ENCODE assay signal across 8 cellular contexts in the genomic region with DNA sequence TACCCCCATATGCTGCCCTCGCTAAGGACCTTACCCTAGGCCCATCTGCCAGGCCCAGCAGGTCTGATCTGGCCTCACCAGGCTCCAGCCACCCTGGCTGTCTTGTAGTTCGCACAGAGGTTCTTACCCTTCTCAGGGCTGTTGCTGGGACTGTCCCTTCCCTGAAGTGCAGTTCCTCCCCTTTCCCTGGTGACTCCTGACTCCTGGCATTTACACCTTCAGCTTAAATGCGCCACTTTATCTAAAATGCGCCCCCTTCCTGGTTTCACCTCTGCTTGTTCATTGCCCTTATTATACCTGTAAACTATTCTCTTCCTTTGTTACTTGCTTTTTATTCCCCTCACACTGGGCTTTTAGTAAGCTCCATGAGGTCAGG. TPM values are rescaled to one million over a fixed set of nuclear protein-coding genes. Genes with fewer than 3 reads are reported as not detected.
DNase-seq lines count a peak whose midpoint lies in the region; ATAC-seq and TF ChIP-seq lines count a peak whose summit lies in the region.

No MANE protein-coding gene starts in this region.

- H3K4me3 Mint-ChIP-seq in progenitor cell of endocrine pancreas (ENCODE audit: low read depth): peak overlapping the region; percentile 79

- peaks cover 13% of the 10 kb centered on the region for H3K27me3 Mint-ChIP-seq in progenitor cell of endocrine pancreas

- intact Hi-C loops in head of caudate nucleus (cut with DNase I): no loop called here

- H3K4me1 Mint-ChIP-seq in progenitor cell of endocrine pancreas (ENCODE audit: low read depth): peaks cover 9% of the 10 kb centered on the region

- no peaks in the 10 kb centered on the region for H3K9me3 Mint-ChIP-seq in progenitor cell of endocrine pancreas (ENCODE audit: low read depth)

- ATAC-seq in activated CD4-positive, CD25-positive, alpha-beta regulatory T cell treated with anti-CD3 and anti-CD28 coated beads, Interleukin-2, amount 50 U/mL, for 24 hours: peak; percentile 15 to 18
- ATAC-seq in SK-N-SH treated with all-trans-retinoic acid at 6 μM for 48 hours: peak; percentile 13

- peak overlapping the region; percentile 95 for H3K27ac Mint-ChIP-seq in progenitor cell of endocrine pancreas

- H3K36me3 Mint-ChIP-seq in progenitor cell of endocrine pancreas (ENCODE audit: insufficient read depth): peaks cover 5% of the 10 kb centered on the region

- H3K27ac ChIP-seq in epithelial cell of prostate: peak overlapping the region; percentile 72

- no peak for DNase-seq in activated CD4-positive, CD25-positive, alpha-beta regulatory T cell (lab: John Stamatoyannopoulos, UW)
- DNase-seq in epithelial cell of prostate (ENCODE audit: low read depth, low spot score): no peak
- DNase-seq in progenitor cell of endocrine pancreas (ENCODE audit: low spot score, unreplicated experiment): no peak
- no peak for DNase-seq in T-helper 9 cell
- no peak for DNase-seq in head of caudate nucleus
- DNase-seq in DMS79 treated with DMSO at 0.1 percent for 48 hours (lab: John Stamatoyannopoulos, UW): no peak

- no peak for TF ChIP-seq CTCF in progenitor cell of endocrine pancreas (IDR thresholded peaks at IDR 0.05; ENCODE audit: unreplicated experiment)

TF ChIP-seq in SK-N-SH treated with all-trans-retinoic acid at 6 μM for 48 hours, 23 proteins besides CTCF, POLR2A, EP300 and RAD21:
- no peak for TF ChIP-seq ZC3H10 (CRISPR knock-in tag; IDR thresholded peaks at IDR 0.05)

RNA-seq across cellular contexts. Expression of gene TTLL3, which starts 0.8 kb away (rescaled TPM):
- 51.6 and 59.6 TPM in 2 replicates for total RNA-seq in progenitor cell of endocrine pancreas

RNA-seq across cellular contexts. Expression of gene ARPC4, which starts 16.3 kb away (rescaled TPM):
- 129 and 135 TPM in 2 replicates for total RNA-seq in progenitor cell of endocrine pancreas

RNA-seq across cellular contexts. Expression of gene TADA3, which starts 17.0 kb away (rescaled TPM):
- 66.6 and 70.8 TPM in 2 replicates for total RNA-seq in progenitor cell of endocrine pancreas

RNA-seq across cellular contexts. Expression of gene RPUSD3, which starts 34.6 kb away (rescaled TPM):
- total RNA-seq in progenitor cell of endocrine pancreas: 55.0 and 60.3 TPM in 2 replicates

RNA-seq across cellular contexts. Expression of gene CAMK1, which starts 39.5 kb away (rescaled TPM):
- total RNA-seq in progenitor cell of endocrine pancreas: 16.9 and 17.1 TPM in 2 replicates
